Comparison of ENCODE assay signal across 1 cellular context in the genomic region with DNA sequence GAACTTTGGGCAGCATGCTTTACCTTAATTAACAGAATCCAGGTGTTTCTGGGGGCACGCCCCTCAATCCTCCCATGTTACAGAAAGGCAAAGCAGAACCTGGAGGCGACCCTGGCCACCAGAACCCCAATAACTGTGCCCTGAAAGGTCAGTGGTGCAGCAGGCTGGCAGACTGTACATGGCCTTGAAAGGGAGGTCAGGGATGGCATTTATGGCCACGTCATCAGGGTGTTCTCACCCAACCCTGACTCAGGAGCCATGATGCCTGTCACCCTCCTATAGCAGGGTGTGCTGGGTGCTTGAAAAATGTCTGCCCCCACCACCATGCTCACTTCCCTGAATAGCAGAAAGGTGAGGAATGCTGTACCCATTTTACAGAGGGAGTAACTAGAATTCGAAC.
TF ChIP-seq lines count a peak whose summit lies in the region.

No MANE protein-coding gene starts in this region.

TF ChIP-seq in H1, 55 proteins besides CTCF, POLR2A, EP300 and RAD21:
- TF ChIP-seq MAX (IDR thresholded peaks at IDR 0.05) = no peak
- TF ChIP-seq RXRA (IDR thresholded peaks at IDR 0.05; ENCODE audit: insufficient read depth, low read depth, low read length) = no peak
- no peak for TF ChIP-seq GTF2F1 (IDR thresholded peaks at IDR 0.05; ENCODE audit: borderline replicate concordance, low read depth, low read length)
- TF ChIP-seq MAFK (IDR thresholded peaks at IDR 0.05; ENCODE audit: low read depth, low read length) = no peak
- TF ChIP-seq ZNF274 (IDR thresholded peaks at IDR 0.05; ENCODE audit: borderline replicate concordance, extremely low read depth, low read length) = no peak
- no peak for TF ChIP-seq GABPA (IDR thresholded peaks at IDR 0.05; ENCODE audit: borderline replicate concordance, insufficient read depth, low read length)
- no peak for TF ChIP-seq HDAC6 (IDR thresholded peaks at IDR 0.05; ENCODE audit: low read depth, low read length)
- no peak for TF ChIP-seq BCL11A (IDR thresholded peaks at IDR 0.05; ENCODE audit: low read depth in 2 of 2, low read length in 2 of 2)
- TF ChIP-seq EGR1 (IDR thresholded peaks at IDR 0.05; ENCODE audit: borderline replicate concordance, low read depth, low read length) = no peak
- TF ChIP-seq, protein P1, sequence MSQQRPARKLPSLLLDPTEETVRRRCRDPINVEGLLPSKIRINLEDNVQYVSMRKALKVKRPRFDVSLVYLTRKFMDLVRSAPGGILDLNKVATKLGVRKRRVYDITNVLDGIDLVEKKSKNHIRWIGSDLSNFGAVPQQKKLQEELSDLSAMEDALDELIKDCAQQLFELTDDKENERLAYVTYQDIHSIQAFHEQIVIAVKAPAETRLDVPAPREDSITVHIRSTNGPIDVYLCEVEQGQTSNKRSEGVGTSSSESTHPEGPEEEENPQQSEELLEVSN (IDR thresholded peaks at IDR 0.05) = no peak
- TF ChIP-seq SP4 (IDR thresholded peaks at IDR 0.05; ENCODE audit: low read length) = no peak
- TF ChIP-seq, protein P2, sequence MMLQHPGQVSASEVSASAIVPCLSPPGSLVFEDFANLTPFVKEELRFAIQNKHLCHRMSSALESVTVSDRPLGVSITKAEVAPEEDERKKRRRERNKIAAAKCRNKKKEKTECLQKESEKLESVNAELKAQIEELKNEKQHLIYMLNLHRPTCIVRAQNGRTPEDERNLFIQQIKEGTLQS (IDR thresholded peaks at IDR 0.05; ENCODE audit: insufficient read depth, low read depth, low read length) = no peak
- no peak for TF ChIP-seq FOSL1 (IDR thresholded peaks at IDR 0.05; ENCODE audit: insufficient read depth, low read depth, low read length)
- no peak for TF ChIP-seq KDM1A (IDR thresholded peaks at IDR 0.05; ENCODE audit: borderline replicate concordance, low read length)
